8 cellular contexts compared by ENCODE assay signal in genomic region chr19:34926685-34927375, GRCh38. TPM values are rescaled to one million over a fixed set of nuclear protein-coding genes. Genes with fewer than 3 reads are reported as not detected.
DNase-seq lines count a peak whose midpoint lies in the region; ATAC-seq and TF ChIP-seq lines count a peak whose summit lies in the region.

Gene ZNF30, plus strand, starts transcription at chr19:34926903. Its CDS starts 3,045 bp downstream, at chr19:34929948.

- DNase-seq in CD4-positive, alpha-beta T cell, result peak; percentile 62 to 82 (median 76)
- peak; percentile 91 for DNase-seq in HPDE6-E6E7 (ENCODE audit: extremely low spot score)
- peak; percentile 91 for DNase-seq in RPMI7951 (ENCODE audit: low read depth)
- peak; percentile 67 for DNase-seq in activated T-helper 9 cell treated with anti-CD3 and anti-CD28 coated beads, Interleukin-2, amount 50 U/mL, for 16 hours (ENCODE audit: low read depth)
- DNase-seq in fibroblast of the aortic adventitia (ENCODE audit: low read depth), result peak; percentile 90
- peak; percentile 91 for DNase-seq in natural killer cell treated with Interleukin-12 subunit alpha and Interleukin-12 subunit beta and Interleukin-15 and Interleukin-18, amount 100 ng/mL, for 72 hours (ENCODE audit: low spot score)
- peak; percentile 80 for DNase-seq in stimulated activated naive CD4-positive, alpha-beta T cell treated with Interleukin-2 at 50 U/mL for 16 hours (lab: John Stamatoyannopoulos, UW)

- H3K4me3 Mint-ChIP-seq in CD4-positive, alpha-beta T cell, result peak within 1 kb of the TSS; percentile 91
- peak within 1 kb of the TSS; percentile 97 for H3K4me3 Mint-ChIP-seq in natural killer cell treated with Interleukin-12 subunit alpha and Interleukin-12 subunit beta and Interleukin-15 and Interleukin-18, amount 100 ng/mL, for 72 hours

- H3K4me3 ChIP-seq in fibroblast of the aortic adventitia (ENCODE audit: low read depth, low read length), result peak within 1 kb of the TSS; percentile 79

- TF ChIP-seq CTCF in CD4-positive, alpha-beta T cell (IDR thresholded peaks at IDR 0.05), result no peak
- no peak for TF ChIP-seq CTCF in fibroblast of the aortic adventitia (IDR thresholded peaks at IDR 0.05; ENCODE audit: insufficient read depth, low read length)

- CTCF ChIA-PET in CD4-positive, alpha-beta T cell (lab: Charles Lee), result interaction anchor here (0.6 kb wide), 1 partner anchor 194 kb away, joined by 3 read pairs; no protein-coding TSS in a partner anchor

- ATAC-seq in CD4-positive, alpha-beta T cell (ENCODE audit: poor library complexity), result peak; percentile 93
- ATAC-seq in GM19438 (IDR thresholded peaks at IDR 0.05; ENCODE audit: low read depth, unreplicated experiment), result peak; percentile 97
- ATAC-seq in natural killer cell treated with Interleukin-12 subunit alpha and Interleukin-12 subunit beta and Interleukin-15 and Interleukin-18, amount 100 ng/mL, for 72 hours, result peak; percentile 98 to 99

- no peaks in the 10 kb centered on the region for H3K9me3 Mint-ChIP-seq in CD4-positive, alpha-beta T cell
- H3K9me3 Mint-ChIP-seq in natural killer cell treated with Interleukin-12 subunit alpha and Interleukin-12 subunit beta and Interleukin-15 and Interleukin-18, amount 100 ng/mL, for 72 hours, result no peaks in the 10 kb centered on the region

- H3K27ac Mint-ChIP-seq in CD4-positive, alpha-beta T cell, result peak within 1 kb of the TSS; percentile 71
- H3K27ac Mint-ChIP-seq in natural killer cell treated with Interleukin-12 subunit alpha and Interleukin-12 subunit beta and Interleukin-15 and Interleukin-18, amount 100 ng/mL, for 72 hours, result peak within 1 kb of the TSS; percentile 69 to 84

- POLR2A ChIA-PET in CD4-positive, alpha-beta T cell (lab: Charles Lee), result interaction anchor here (0.8 to 1.8 kb wide), 14 partner anchors 35 to 722 kb away, joined by 3 to 12 read pairs (median 4); partner anchors contain the start of genes COX6B1, GRAMD1A, ZNF181 and ZNF302

- H3K27me3 Mint-ChIP-seq in CD4-positive, alpha-beta T cell, result peaks cover 9% of the 10 kb centered on the region
- H3K27me3 Mint-ChIP-seq in natural killer cell treated with Interleukin-12 subunit alpha and Interleukin-12 subunit beta and Interleukin-15 and Interleukin-18, amount 100 ng/mL, for 72 hours, result no peaks in the 10 kb centered on the region

- peaks cover 7% of the 10 kb centered on the region for H3K27me3 ChIP-seq in CD4-positive, alpha-beta T cell (ENCODE audit: control insufficient read depth, insufficient read depth, low read length)

- H3K27ac ChIP-seq in CD4-positive, alpha-beta T cell (ENCODE audit: low read depth, low read length), result no peak within 1 kb of the TSS

- no peaks in the 10 kb centered on the region for H3K9me3 ChIP-seq in CD4-positive, alpha-beta T cell (ENCODE audit: control insufficient read depth, low read length)

- H3K36me3 Mint-ChIP-seq in CD4-positive, alpha-beta T cell (ENCODE audit: low read depth), result peaks cover 33% of the 10 kb centered on the region
- H3K36me3 Mint-ChIP-seq in natural killer cell treated with Interleukin-12 subunit alpha and Interleukin-12 subunit beta and Interleukin-15 and Interleukin-18, amount 100 ng/mL, for 72 hours, result no peaks in the 10 kb centered on the region

- intact Hi-C loops in CD4-positive, alpha-beta T cell (cut with DNase I, micrococcal nuclease), result loop anchor here in 1 of 2 experiments (5.0 kb wide), 1 partner anchor 90 kb away; no protein-coding TSS in a partner anchor

- peaks cover 28% of the 10 kb centered on the region for H3K4me1 Mint-ChIP-seq in CD4-positive, alpha-beta T cell (ENCODE audit: low read depth)
- H3K4me1 Mint-ChIP-seq in natural killer cell treated with Interleukin-12 subunit alpha and Interleukin-12 subunit beta and Interleukin-15 and Interleukin-18, amount 100 ng/mL, for 72 hours (ENCODE audit: low read depth in 2 of 2), result peaks cover 3 to 13% of the 10 kb centered on the region in 2 donors

RNA-seq across cellular contexts. Expression of gene ZNF30, which starts in this region (rescaled TPM):
- total RNA-seq in CD4-positive, alpha-beta T cell, result 1 to 10 TPM in 1 of 2 experiments, under 1 TPM in 1; 0.84 to 1.1 TPM
- total RNA-seq in RPMI7951 (2014; rRNA removed; shearing (Covaris generic)), result 4.1 and 4.5 TPM in 2 replicates
- total RNA-seq in fibroblast of the aortic adventitia (ENCODE audit: low replicate concordance), result 1.9 and 4.2 TPM in 2 replicates
- total RNA-seq in natural killer cell treated with Interleukin-12 subunit alpha and Interleukin-12 subunit beta and Interleukin-15 and Interleukin-18, amount 100 ng/mL, for 72 hours, result 1 to 10 TPM; 3.1 to 6.6 TPM
